ENCODE assay signal across 13 cellular contexts in the genomic region with DNA sequence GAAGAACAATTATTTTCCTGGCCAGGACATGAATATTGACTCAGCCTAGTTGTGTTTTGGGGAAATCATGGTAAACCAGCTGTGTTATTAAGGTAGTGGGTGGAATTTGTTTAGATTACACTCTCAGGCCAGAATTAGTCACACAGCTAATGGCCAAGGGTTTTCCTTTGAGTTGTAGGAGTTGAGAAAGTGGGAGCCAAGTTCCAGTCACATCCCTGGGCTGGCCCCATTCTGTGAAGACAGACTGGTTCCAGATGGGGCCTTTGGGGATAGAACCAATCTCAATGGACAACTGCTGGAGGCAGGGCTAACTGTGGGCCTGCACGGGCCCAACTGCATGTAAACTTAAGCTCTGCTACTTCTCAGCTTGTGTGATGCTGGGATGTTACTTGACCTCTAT. TPM values are rescaled to one million over a fixed set of nuclear protein-coding genes. Genes with fewer than 3 reads are reported as not detected.
A peak's percentile ranks its signal among the peaks of the same experiment; 100 is the strongest.
DNase-seq lines count a peak whose midpoint lies in the region; ATAC-seq and TF ChIP-seq lines count a peak whose summit lies in the region.
"Had no signal": no experiment of that assay in that cellular context is flagged by ENCODE, and none has a peak within 500 bp of the region (broad histone marks: within the 10 kb centered on the region; RNA-seq: fewer than 3 reads in every experiment).

No MANE protein-coding gene starts in this region.

- H3K36me3 ChIP-seq in BJ (ENCODE audit: control insufficient read depth, insufficient read depth, low read length): no peaks in the 10 kb centered on the region

- POLR2A ChIA-PET in BJ (lab: Charles Lee): interaction anchor here (0.6 kb wide), 1 partner anchor 212 kb away, joined by 4 read pairs; no protein-coding TSS in a partner anchor

- DNase-seq in BJ (ENCODE audit: low read depth) (peak; percentile 91), astrocyte of the hippocampus (ENCODE audit: low read depth, low spot score) (peak; percentile 45), left cardiac atrium (no peak), renal cortical epithelial cell (ENCODE audit: low read depth) (peak; percentile 76)
- no peak for DNase-seq in activated naive CD4-positive, alpha-beta T cell treated with anti-CD3 and anti-CD28 coated beads, Interleukin-2, amount 50 U/mL, for 16 hours
- DNase-seq in stimulated activated CD4-positive, alpha-beta T cell treated with anti-CD3 and anti-CD28 coated beads, Interleukin-2, amount 100 ng/mL, for 48 hours: no peak
- DNase-seq in central memory CD4-positive, alpha-beta T cell: no peak
- DNase-seq: C1 segment of cervical spinal cord; natural killer cell; NCI-H1105; stimulated activated CD4-positive, alpha-beta T cell treated with anti-CD3 and anti-CD28 coated beads, Interleukin-4, amount 100 ng/mL, for 1 hour had no signal

- CTCF ChIA-PET in BJ (lab: Yijun Ruan, JAX): interaction anchor here (1.2 to 6.5 kb wide), 4 partner anchors 10 to 35 kb away, joined by 6 to 59 read pairs (median 34); a partner anchor contains a TSS

- TF ChIP-seq CTCF in BJ (IDR thresholded peaks at IDR 0.05; ENCODE audit: insufficient read depth, low read depth, low read length): no peak

- no peak overlapping the region for H3K4me3 ChIP-seq in BJ (ENCODE audit: low read depth, low read length)

- intact Hi-C loops in left cardiac atrium (cut with DNase I): no loop called here

- ATAC-seq in left cardiac atrium (peak; percentile 21 to 54), GM18867 (IDR thresholded peaks at IDR 0.05; ENCODE audit: unreplicated experiment) (no peak)
- ATAC-seq: natural killer cell had no signal

- peaks cover 20% of the 10 kb centered on the region for H3K27me3 ChIP-seq in BJ (ENCODE audit: control insufficient read depth, insufficient read depth, low read length)

RNA-seq across cellular contexts. Expression of a gene that starts 1.4 kb away (rescaled TPM):
- polyA plus RNA-seq in BJ (2011; rRNA removed): 0.12 and 0.16 TPM in 2 replicates
- polyA minus RNA-seq in BJ (2011; rRNA and poly(A)+ RNA removed): not detected in 2 replicates
- total RNA-seq in left cardiac atrium (10 to 100 TPM; 53.3 to 63.3 TPM), renal cortical epithelial cell (not detected in 2 replicates)
- total RNA-seq: natural killer cell had no signal

RNA-seq across cellular contexts. Expression of a gene that starts 7.4 kb away (rescaled TPM):
- polyA plus RNA-seq in BJ (2011; rRNA removed): not detected in 2 replicates
- not detected in 2 replicates for polyA minus RNA-seq in BJ (2011; rRNA and poly(A)+ RNA removed)
- total RNA-seq in left cardiac atrium (1 to 10 TPM; 2.6 to 5.2 TPM), renal cortical epithelial cell (not detected in 2 replicates)
- total RNA-seq: natural killer cell, temporal lobe had no signal

RNA-seq across cellular contexts. Expression of a gene that starts 24.0 kb away (rescaled TPM):
- polyA plus RNA-seq in BJ (2011; rRNA removed): not detected in 2 replicates
- polyA minus RNA-seq in BJ (2011; rRNA and poly(A)+ RNA removed): not detected in 2 replicates
- total RNA-seq in left cardiac atrium: not detected
- 0.15 TPM in 1 of 2 replicates, not detected in the other for total RNA-seq in renal cortical epithelial cell
- total RNA-seq: natural killer cell, temporal lobe had no signal

RNA-seq across cellular contexts. Expression of a gene that starts 39.7 kb away (rescaled TPM):
- 6.4 and 9.6 TPM in 2 replicates for polyA plus RNA-seq in BJ (2011; rRNA removed)
- polyA minus RNA-seq in BJ (2011; rRNA and poly(A)+ RNA removed): 2.9 and 3.2 TPM in 2 replicates
- total RNA-seq in left cardiac atrium: 10 to 100 TPM; 13.9 to 23.6 TPM
- total RNA-seq in renal cortical epithelial cell: 22.6 and 33.7 TPM in 2 replicates

RNA-seq across cellular contexts. Expression of a gene that starts 45.8 kb away (rescaled TPM):
- polyA plus RNA-seq in BJ (2011; rRNA removed): 0.72 and 1.0 TPM in 2 replicates
- polyA minus RNA-seq in BJ (2011; rRNA and poly(A)+ RNA removed): 1.3 and 1.6 TPM in 2 replicates
- total RNA-seq in left cardiac atrium (1 to 10 TPM; 2.1 to 2.9 TPM), renal cortical epithelial cell (under 0.01 and 1.4 TPM in 2 replicates)

Comparison
In these comparisons a context has a peak if more than half of its experiments do, and no peak if none do; other contexts are left out.
1. DNase-seq: peak in BJ (single experiment), astrocyte of the hippocampus (single experiment) and renal cortical epithelial cell (single experiment); none in left cardiac atrium (single experiment), activated naive CD4-positive, alpha-beta T cell treated with anti-CD3 and anti-CD28 coated beads, Interleukin-2, amount 50 U/mL, for 16 hours (single experiment), stimulated activated CD4-positive, alpha-beta T cell treated with anti-CD3 and anti-CD28 coated beads, Interleukin-2, amount 100 ng/mL, for 48 hours (0 of 2) and central memory CD4-positive, alpha-beta T cell (single experiment).
2. RNA of a gene that starts 1.4 kb away (total RNA-seq): 53.3 to 63.3 TPM in left cardiac atrium; not detected in renal cortical epithelial cell; every median in the first group is over 10 times any median in the second.